8 cellular contexts compared by ENCODE assay signal in genomic region chr6:157176-157575, GRCh38.
DNase-seq lines count a peak whose midpoint lies in the region; ATAC-seq and TF ChIP-seq lines count a peak whose summit lies in the region.
"Not testable (repeated sequence)": the region's sequence is repeated elsewhere in the genome, so short reads cannot be mapped to it uniquely, and the experiment has no call there.

No MANE protein-coding gene starts in this region.

- H3K36me3 ChIP-seq in Loucy (ENCODE audit: insufficient read depth, low read length); heart right ventricle; smooth muscle cell (ENCODE audit: low read depth): not testable (repeated sequence)

- intact Hi-C loops in MCF 10A (cut with micrococcal nuclease); heart right ventricle (cut with DNase I): not testable (repeated sequence)

- H3K4me3 Mint-ChIP-seq in activated CD4-positive, alpha-beta T cell treated with anti-CD3 and anti-CD28 coated beads, Interleukin-2, amount 10 ng/mL, durations not matched to agents 7 days and 5 days; MCF 10A (ENCODE audit: unreplicated experiment): not testable (repeated sequence)

- H3K4me3 ChIP-seq in GM12875 (ENCODE audit: low read depth, low read length); heart right ventricle; smooth muscle cell: not testable (repeated sequence)
- peak overlapping the region; percentile 56 for H3K4me3 ChIP-seq in Loucy (ENCODE audit: low read length, poor library complexity, severe bottlenecking)

- H3K27ac ChIP-seq in C4-2B; heart right ventricle; smooth muscle cell (ENCODE audit: low read depth): not testable (repeated sequence)

- H2AFZ ChIP-seq in Loucy (ENCODE audit: low read length) = 0 out of 2 replicates have a peak overlapping the region, but pooled peaks have one; percentile 28
- not testable (repeated sequence) for H2AFZ ChIP-seq in smooth muscle cell (ENCODE audit: low read depth)

- peaks cover 77% of the 10 kb centered on the region for H3K4me1 ChIP-seq in Loucy (ENCODE audit: insufficient read depth, low read length, poor library complexity, severe bottlenecking)
- not testable (repeated sequence) for H3K4me1 ChIP-seq in heart right ventricle; smooth muscle cell (ENCODE audit: low read depth)

- not testable (repeated sequence) for H3K27me3 ChIP-seq in Loucy (ENCODE audit: insufficient read depth, low read length, poor library complexity, severe bottlenecking); smooth muscle cell (ENCODE audit: low read depth)
- H3K27me3 ChIP-seq in heart right ventricle = peaks cover 0 to 61% (median 47%) of the 10 kb centered on the region in 7 donors

- peak; percentile 22 for DNase-seq in OCI-M1 (lab: John Stamatoyannopoulos, UW)
- DNase-seq in activated CD4-positive, alpha-beta T cell treated with anti-CD3 and anti-CD28 coated beads, Interleukin-2, amount 10 ng/mL, durations not matched to agents 7 days and 5 days = peak; percentile 45
- not testable (repeated sequence) for DNase-seq in MCF 10A (ENCODE audit: unreplicated experiment); heart right ventricle; smooth muscle cell (lab: John Stamatoyannopoulos, UW; ENCODE audit: unreplicated experiment)

- not testable (repeated sequence) for H4K20me1 ChIP-seq in Loucy (ENCODE audit: insufficient read depth, low read length, poor library complexity, severe bottlenecking); smooth muscle cell (ENCODE audit: low read depth)

- H3K27ac Mint-ChIP-seq in activated CD4-positive, alpha-beta T cell treated with anti-CD3 and anti-CD28 coated beads, Interleukin-2, amount 10 ng/mL, durations not matched to agents 7 days and 5 days; MCF 10A (ENCODE audit: low read depth, unreplicated experiment): not testable (repeated sequence)

- ATAC-seq in heart right ventricle = not testable (repeated sequence)

- CTCF ChIA-PET in activated CD4-positive, alpha-beta T cell treated with anti-CD3 and anti-CD28 coated beads, Interleukin-2, amount 10 ng/mL, durations not matched to agents 7 days and 5 days (lab: Charles Lee) = not testable (repeated sequence)
- CTCF ChIA-PET in MCF 10A (lab: Yijun Ruan, JAX) = interaction anchor here (0.6 to 1.2 kb wide), 5 partner anchors 10 to 60 kb away, joined by 3 to 4 read pairs (median 3); no protein-coding TSS in a partner anchor

- POLR2A ChIA-PET in activated CD4-positive, alpha-beta T cell treated with anti-CD3 and anti-CD28 coated beads, Interleukin-2, amount 10 ng/mL, durations not matched to agents 7 days and 5 days (lab: Charles Lee); MCF 10A (lab: Yijun Ruan, JAX): not testable (repeated sequence)

- 32 to 35% methylated on average over 4 of the region's 4 CpGs for WGBS in heart right ventricle, 2 donors
- WGBS in smooth muscle cell (ENCODE audit: low lambda C conversion rate) = 48% methylated on average over 4 of the region's 4 CpGs

- peak overlapping the region; percentile 83 for H3K4me2 ChIP-seq in Loucy (ENCODE audit: low read depth, low read length, poor library complexity, severe bottlenecking)
- H3K4me2 ChIP-seq in smooth muscle cell = peak overlapping the region; percentile 40

- TF ChIP-seq CTCF in C4-2B (conservative IDR thresholded peaks at IDR 0.05) (peak; percentile 51), GM12875 (IDR thresholded peaks at IDR 0.05; ENCODE audit: borderline replicate concordance, insufficient read depth, low read depth, low read length) (peak; percentile 36; the same call in 1 of the 2 replicates), Loucy (conservative IDR thresholded peaks at IDR 0.05; ENCODE audit: low read length) (peak; percentile 67), MCF 10A (IDR thresholded peaks at IDR 0.05; ENCODE audit: unreplicated experiment) (peak; percentile 27), heart right ventricle (IDR thresholded peaks at IDR 0.05) (peak in 6 of 9 donors; percentile 12 to 33 (median 25)), smooth muscle cell (IDR thresholded peaks at IDR 0.05; ENCODE audit: borderline replicate concordance, insufficient read depth, poor library complexity, severe bottlenecking) (peak; percentile 25)

- peaks cover 34% of the 10 kb centered on the region for H3K27me3 Mint-ChIP-seq in activated CD4-positive, alpha-beta T cell treated with anti-CD3 and anti-CD28 coated beads, Interleukin-2, amount 10 ng/mL, durations not matched to agents 7 days and 5 days
- peaks cover 81% of the 10 kb centered on the region for H3K27me3 Mint-ChIP-seq in MCF 10A (ENCODE audit: insufficient read depth, unreplicated experiment)

- not testable (repeated sequence) for H3K9me3 ChIP-seq in Loucy (ENCODE audit: insufficient read depth, low read depth, low read length); heart right ventricle; smooth muscle cell (replicated peaks; ENCODE audit: low read depth)

- not testable (repeated sequence) for BruUV-seq in MCF 10A (replicated peaks; lab: Mats Ljungman, UMichigan)

- H3K9me3 Mint-ChIP-seq in activated CD4-positive, alpha-beta T cell treated with anti-CD3 and anti-CD28 coated beads, Interleukin-2, amount 10 ng/mL, durations not matched to agents 7 days and 5 days; MCF 10A (ENCODE audit: unreplicated experiment): not testable (repeated sequence)

- H3K79me2 ChIP-seq in Loucy (ENCODE audit: insufficient read depth, low read length); smooth muscle cell (ENCODE audit: low read depth): not testable (repeated sequence)

- H3K9me2 ChIP-seq in Loucy (replicated peaks; ENCODE audit: low read depth, low read length) = not testable (repeated sequence)

- peak overlapping the region; percentile 75 for H3K9ac ChIP-seq in Loucy (ENCODE audit: low read depth, low read length, poor library complexity, severe bottlenecking)
- H3K9ac ChIP-seq in smooth muscle cell (ENCODE audit: low read depth) = not testable (repeated sequence)

- peaks cover 44% of the 10 kb centered on the region for H3K4me1 Mint-ChIP-seq in activated CD4-positive, alpha-beta T cell treated with anti-CD3 and anti-CD28 coated beads, Interleukin-2, amount 10 ng/mL, durations not matched to agents 7 days and 5 days
- H3K4me1 Mint-ChIP-seq in MCF 10A (ENCODE audit: insufficient read depth, unreplicated experiment) = not testable (repeated sequence)

- H3K36me3 Mint-ChIP-seq in activated CD4-positive, alpha-beta T cell treated with anti-CD3 and anti-CD28 coated beads, Interleukin-2, amount 10 ng/mL, durations not matched to agents 7 days and 5 days (ENCODE audit: low read depth); MCF 10A (ENCODE audit: insufficient read depth, unreplicated experiment): not testable (repeated sequence)

- peaks cover 21% of the 10 kb centered on the region for H3F3A ChIP-seq in Loucy (ENCODE audit: low read depth)
- peaks cover 11% of the 10 kb centered on the region for H3F3A ChIP-seq in smooth muscle cell (ENCODE audit: low read depth)
